ENCODE assay signal across 19 cellular contexts in genomic region chr12:2477009-2477766, GRCh38.
DNase-seq lines count a peak whose midpoint lies in the region; ATAC-seq and TF ChIP-seq lines count a peak whose summit lies in the region.
"Had no signal": no experiment of that assay in that cellular context is flagged by ENCODE, and none has a peak within 500 bp of the region (broad histone marks: within the 10 kb centered on the region; RNA-seq: fewer than 3 reads in every experiment).

No MANE protein-coding gene starts in this region.

- no peaks in the 10 kb centered on the region for H3K9me3 Mint-ChIP-seq in activated CD4-positive, alpha-beta T cell treated with anti-CD3 and anti-CD28 coated beads, Interleukin-2, amount 10 ng/mL, durations not matched to agents 7 days and 5 days
- H3K9me3 Mint-ChIP-seq in natural killer cell treated with Interleukin-12 subunit alpha and Interleukin-12 subunit beta and Interleukin-15 and Interleukin-18, amount 100 ng/mL, for 72 hours = no peaks in the 10 kb centered on the region
- H3K9me3 Mint-ChIP-seq in natural killer cell = no peaks in the 10 kb centered on the region
- no peaks in the 10 kb centered on the region for H3K9me3 Mint-ChIP-seq in activated T-helper 17 cell treated with anti-CD3 and anti-CD28 coated beads, Interleukin-2, amount 50 U/mL, for 72 hours
- no peaks in the 10 kb centered on the region for H3K9me3 Mint-ChIP-seq in stimulated activated effector memory CD8-positive, alpha-beta T cell treated with anti-CD3 and anti-CD28 coated beads, Interleukin-12 subunit alpha, Interleukin-12 subunit beta, amount 100 ng/mL, for 72 hours
- H3K9me3 Mint-ChIP-seq: CD4-positive, CD25-positive, alpha-beta regulatory T cell had no signal

- intact Hi-C loops in natural killer cell (cut with micrococcal nuclease) = no loop called here

- H3K4me1 Mint-ChIP-seq in activated CD4-positive, alpha-beta T cell treated with anti-CD3 and anti-CD28 coated beads, Interleukin-2, amount 10 ng/mL, durations not matched to agents 7 days and 5 days = no peaks in the 10 kb centered on the region
- H3K4me1 Mint-ChIP-seq in natural killer cell treated with Interleukin-12 subunit alpha and Interleukin-12 subunit beta and Interleukin-15 and Interleukin-18, amount 100 ng/mL, for 72 hours (ENCODE audit: low read depth in 2 of 2) = no peaks in the 10 kb centered on the region
- H3K4me1 Mint-ChIP-seq in natural killer cell = no peaks in the 10 kb centered on the region
- H3K4me1 Mint-ChIP-seq in activated T-helper 17 cell treated with anti-CD3 and anti-CD28 coated beads, Interleukin-2, amount 50 U/mL, for 72 hours = peaks cover 3% of the 10 kb centered on the region
- H3K4me1 Mint-ChIP-seq in stimulated activated effector memory CD8-positive, alpha-beta T cell treated with anti-CD3 and anti-CD28 coated beads, Interleukin-12 subunit alpha, Interleukin-12 subunit beta, amount 100 ng/mL, for 72 hours = no peaks in the 10 kb centered on the region
- H3K4me1 Mint-ChIP-seq: CD4-positive, CD25-positive, alpha-beta regulatory T cell had no signal

- peak; percentile 17 to 26 for ATAC-seq in natural killer cell treated with Interleukin-12 subunit alpha and Interleukin-12 subunit beta and Interleukin-15 and Interleukin-18, amount 100 ng/mL, for 72 hours
- no peak for ATAC-seq in natural killer cell
- ATAC-seq in activated T-helper 17 cell treated with anti-CD3 and anti-CD28 coated beads, Interleukin-2, amount 50 U/mL, for 72 hours (replicated peaks) = peak; percentile 94
- peak; percentile 89 for ATAC-seq in stimulated activated effector memory CD8-positive, alpha-beta T cell treated with anti-CD3 and anti-CD28 coated beads, Interleukin-12 subunit alpha, Interleukin-12 subunit beta, amount 100 ng/mL, for 72 hours
- no peak for ATAC-seq in SK-N-SH treated with all-trans-retinoic acid at 6 μM for 48 hours
- ATAC-seq: Right ventricle myocardium inferior had no signal

- no peak overlapping the region for H3K27ac Mint-ChIP-seq in activated CD4-positive, alpha-beta T cell treated with anti-CD3 and anti-CD28 coated beads, Interleukin-2, amount 10 ng/mL, durations not matched to agents 7 days and 5 days
- H3K27ac Mint-ChIP-seq in natural killer cell treated with Interleukin-12 subunit alpha and Interleukin-12 subunit beta and Interleukin-15 and Interleukin-18, amount 100 ng/mL, for 72 hours = no peak overlapping the region
- no peak overlapping the region for H3K27ac Mint-ChIP-seq in natural killer cell
- no peak overlapping the region for H3K27ac Mint-ChIP-seq in activated T-helper 17 cell treated with anti-CD3 and anti-CD28 coated beads, Interleukin-2, amount 50 U/mL, for 72 hours
- no peak overlapping the region for H3K27ac Mint-ChIP-seq in stimulated activated effector memory CD8-positive, alpha-beta T cell treated with anti-CD3 and anti-CD28 coated beads, Interleukin-12 subunit alpha, Interleukin-12 subunit beta, amount 100 ng/mL, for 72 hours

- TF ChIP-seq CTCF in natural killer cell (IDR thresholded peaks at IDR 0.05) = no peak

- peaks cover 8% of the 10 kb centered on the region for H3K27me3 Mint-ChIP-seq in activated CD4-positive, alpha-beta T cell treated with anti-CD3 and anti-CD28 coated beads, Interleukin-2, amount 10 ng/mL, durations not matched to agents 7 days and 5 days
- H3K27me3 Mint-ChIP-seq in natural killer cell treated with Interleukin-12 subunit alpha and Interleukin-12 subunit beta and Interleukin-15 and Interleukin-18, amount 100 ng/mL, for 72 hours = peaks cover 12 to 14% of the 10 kb centered on the region in 2 donors
- peaks cover 9% of the 10 kb centered on the region in 2 donors for H3K27me3 Mint-ChIP-seq in natural killer cell (ENCODE audit: low read depth in 2 of 2)
- H3K27me3 Mint-ChIP-seq in activated T-helper 17 cell treated with anti-CD3 and anti-CD28 coated beads, Interleukin-2, amount 50 U/mL, for 72 hours = peaks cover 25% of the 10 kb centered on the region

- POLR2A ChIA-PET in activated CD4-positive, alpha-beta T cell treated with anti-CD3 and anti-CD28 coated beads, Interleukin-2, amount 10 ng/mL, durations not matched to agents 7 days and 5 days (lab: Charles Lee) = no interaction called here

- peak; percentile 19 for DNase-seq in activated CD4-positive, alpha-beta T cell treated with anti-CD3 and anti-CD28 coated beads for 48 hours
- no peak for DNase-seq in activated CD4-positive, alpha-beta T cell treated with anti-CD3 and anti-CD28 coated beads, Interleukin-2, amount 10 ng/mL, durations not matched to agents 7 days and 5 days
- no peak for DNase-seq in natural killer cell treated with Interleukin-12 subunit alpha and Interleukin-12 subunit beta and Interleukin-15 and Interleukin-18, amount 100 ng/mL, for 72 hours (ENCODE audit: low spot score)
- DNase-seq in natural killer cell = no peak
- DNase-seq in stimulated activated effector memory CD8-positive, alpha-beta T cell treated with anti-CD3 and anti-CD28 coated beads, Interleukin-12 subunit alpha, Interleukin-12 subunit beta, amount 100 ng/mL, for 72 hours (ENCODE audit: low spot score in 2 of 2) = no peak
- DNase-seq in NCI-H2029 treated with DMSO at 0.1 percent for 48 hours (lab: John Stamatoyannopoulos, UW) = no peak
- DNase-seq: CD4-positive, CD25-positive, alpha-beta regulatory T cell; COR-L47; DMS153; H7; IMR-90; NCI-H1092 treated with DMSO at 0.1 percent for 48 hours; NCI-H146; NCI-H2029; NCI-H524 treated with DMSO at 0.1 percent for 48 hours; OCI-M1 had no signal

- H3K4me3 Mint-ChIP-seq in activated CD4-positive, alpha-beta T cell treated with anti-CD3 and anti-CD28 coated beads, Interleukin-2, amount 10 ng/mL, durations not matched to agents 7 days and 5 days = no peak overlapping the region
- no peak overlapping the region for H3K4me3 Mint-ChIP-seq in natural killer cell treated with Interleukin-12 subunit alpha and Interleukin-12 subunit beta and Interleukin-15 and Interleukin-18, amount 100 ng/mL, for 72 hours
- H3K4me3 Mint-ChIP-seq in natural killer cell = no peak overlapping the region
- no peak overlapping the region for H3K4me3 Mint-ChIP-seq in activated T-helper 17 cell treated with anti-CD3 and anti-CD28 coated beads, Interleukin-2, amount 50 U/mL, for 72 hours
- no peak overlapping the region for H3K4me3 Mint-ChIP-seq in stimulated activated effector memory CD8-positive, alpha-beta T cell treated with anti-CD3 and anti-CD28 coated beads, Interleukin-12 subunit alpha, Interleukin-12 subunit beta, amount 100 ng/mL, for 72 hours
- H3K4me3 Mint-ChIP-seq: CD4-positive, CD25-positive, alpha-beta regulatory T cell had no signal

- CTCF ChIA-PET in activated CD4-positive, alpha-beta T cell treated with anti-CD3 and anti-CD28 coated beads, Interleukin-2, amount 10 ng/mL, durations not matched to agents 7 days and 5 days (lab: Charles Lee) = interaction anchor here (0.6 kb wide), 1 partner anchor 1959 kb away, joined by 3 read pairs; no protein-coding TSS in a partner anchor

- H3K36me3 Mint-ChIP-seq in activated CD4-positive, alpha-beta T cell treated with anti-CD3 and anti-CD28 coated beads, Interleukin-2, amount 10 ng/mL, durations not matched to agents 7 days and 5 days (ENCODE audit: low read depth) = no peaks in the 10 kb centered on the region
- no peaks in the 10 kb centered on the region for H3K36me3 Mint-ChIP-seq in natural killer cell treated with Interleukin-12 subunit alpha and Interleukin-12 subunit beta and Interleukin-15 and Interleukin-18, amount 100 ng/mL, for 72 hours
- no peaks in the 10 kb centered on the region for H3K36me3 Mint-ChIP-seq in natural killer cell
- no peaks in the 10 kb centered on the region for H3K36me3 Mint-ChIP-seq in activated T-helper 17 cell treated with anti-CD3 and anti-CD28 coated beads, Interleukin-2, amount 50 U/mL, for 72 hours (ENCODE audit: low read depth)
- H3K36me3 Mint-ChIP-seq in stimulated activated effector memory CD8-positive, alpha-beta T cell treated with anti-CD3 and anti-CD28 coated beads, Interleukin-12 subunit alpha, Interleukin-12 subunit beta, amount 100 ng/mL, for 72 hours = no peaks in the 10 kb centered on the region
- H3K36me3 Mint-ChIP-seq: CD4-positive, CD25-positive, alpha-beta regulatory T cell had no signal

TF ChIP-seq in SK-N-SH treated with all-trans-retinoic acid at 6 μM for 48 hours, 23 proteins besides CTCF, POLR2A, EP300 and RAD21 (continues in another document):
- TF ChIP-seq ARNTL (CRISPR knock-in tag; IDR thresholded peaks at IDR 0.05; ENCODE audit: borderline replicate concordance, low read depth) (no peak), ESRRG (CRISPR knock-in tag; IDR thresholded peaks at IDR 0.05) (no peak), BACH2 (CRISPR knock-in tag; IDR thresholded peaks at IDR 0.05; ENCODE audit: borderline replicate concordance) (no peak), OSR1 (CRISPR knock-in tag; IDR thresholded peaks at IDR 0.05) (no peak), ZNF565 (CRISPR knock-in tag; conservative IDR thresholded peaks at IDR 0.05; ENCODE audit: low read depth) (no peak), SNAI2 (CRISPR knock-in tag; IDR thresholded peaks at IDR 0.05) (no peak), CREB5 (CRISPR knock-in tag; IDR thresholded peaks at IDR 0.05; ENCODE audit: low read depth) (no peak), ISL1 (CRISPR knock-in tag; IDR thresholded peaks at IDR 0.05) (no peak), CSRNP3 (CRISPR knock-in tag; IDR thresholded peaks at IDR 0.05) (no peak), ZNF70 (CRISPR knock-in tag; IDR thresholded peaks at IDR 0.05) (no peak), TCF4 (CRISPR knock-in tag; IDR thresholded peaks at IDR 0.05; ENCODE audit: borderline replicate concordance) (no peak)

Comparison
In these comparisons a context has a peak if more than half of its experiments do, and no peak if none do; other contexts are left out.
1. ATAC-seq: peak in natural killer cell treated with Interleukin-12 subunit alpha and Interleukin-12 subunit beta and Interleukin-15 and Interleukin-18, amount 100 ng/mL, for 72 hours (2 of 2), activated T-helper 17 cell treated with anti-CD3 and anti-CD28 coated beads, Interleukin-2, amount 50 U/mL, for 72 hours (single experiment) and stimulated activated effector memory CD8-positive, alpha-beta T cell treated with anti-CD3 and anti-CD28 coated beads, Interleukin-12 subunit alpha, Interleukin-12 subunit beta, amount 100 ng/mL, for 72 hours (single experiment); none in natural killer cell (0 of 3) and SK-N-SH treated with all-trans-retinoic acid at 6 μM for 48 hours (single experiment).